29 cellular contexts compared by ENCODE assay signal in the genomic region with DNA sequence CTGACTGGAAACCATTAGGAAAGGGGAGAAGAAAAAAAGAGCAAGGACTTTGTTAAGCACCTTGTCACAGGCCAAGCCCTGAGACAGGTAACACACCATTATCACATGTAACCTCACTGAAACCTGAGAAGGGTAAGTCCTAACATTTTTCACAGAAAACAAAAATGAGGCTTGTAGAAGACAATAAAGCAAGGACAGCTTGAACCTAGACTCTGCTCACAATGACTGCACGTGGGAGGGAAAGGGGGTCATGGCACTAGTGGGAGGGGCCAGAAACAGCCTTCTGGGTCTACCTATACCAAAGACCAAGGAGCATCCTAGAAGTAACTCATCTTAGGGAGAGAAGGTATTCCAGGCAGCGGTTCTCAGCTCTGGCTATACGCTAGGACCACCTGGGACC. TPM values are rescaled to one million over a fixed set of nuclear protein-coding genes. Genes with fewer than 3 reads are reported as not detected.
"Had no signal": no experiment of that assay in that cellular context is flagged by ENCODE, and none has a peak within 500 bp of the region (broad histone marks: within the 10 kb centered on the region; RNA-seq: fewer than 3 reads in every experiment).

No MANE protein-coding gene starts in this region.

- FAIRE-seq: keratinocyte, pancreas, small intestine, TTC549 had no signal

- H3K36me3 ChIP-seq: thyroid gland had no signal

- ATAC-seq: activated CD4-positive, CD25-positive, alpha-beta regulatory T cell treated with anti-CD3 and anti-CD28 coated beads, Interleukin-2, amount 50 U/mL, for 24 hours; esophagus mucosa; left colon; pancreas; psoas muscle; stimulated activated effector memory CD8-positive, alpha-beta T cell treated with anti-CD3 and anti-CD28 coated beads, Interleukin-12 subunit alpha, Interleukin-12 subunit beta, amount 100 ng/mL, for 72 hours had no signal

- DNase-seq: activated CD4-positive, alpha-beta T cell treated with anti-CD3 and anti-CD28 coated beads for 48 hours; activated CD4-positive, alpha-beta T cell treated with anti-CD3 and anti-CD28 coated beads, Interleukin-2, amount 50 U/mL, for 48 hours; activated gamma-delta T cell; activated naive CD4-positive, alpha-beta T cell treated with anti-CD3 and anti-CD28 coated beads, Interleukin-2, amount 10 ng/mL, durations not matched to agents 7 days and 5 days; activated naive CD8-positive, alpha-beta T cell treated with anti-CD3 and anti-CD28 coated beads, Interleukin-2, amount 10 ng/mL, durations not matched to agents 7 days and 5 days; amniotic stem cell; caudate nucleus; foreskin fibroblast; hippocampal formation; left colon; mammary epithelial cell; naive B cell; nucleus accumbens; pancreas; psoas muscle; sigmoid colon; small intestine; stimulated activated CD4-positive, alpha-beta T cell treated with anti-CD3 and anti-CD28 coated beads, Interleukin-4, amount 100 ng/mL, for 24 hours; thyroid gland; upper lobe of left lung had no signal

- H3K36me3 Mint-ChIP-seq: activated naive CD8-positive, alpha-beta T cell treated with anti-CD3 and anti-CD28 coated beads, Interleukin-2, amount 10 ng/mL, durations not matched to agents 7 days and 5 days; naive B cell; stimulated activated effector memory CD8-positive, alpha-beta T cell treated with anti-CD3 and anti-CD28 coated beads, Interleukin-12 subunit alpha, Interleukin-12 subunit beta, amount 100 ng/mL, for 72 hours had no signal

- H3K4me3 ChIP-seq: pancreas, psoas muscle, sigmoid colon, thyroid gland, upper lobe of left lung, vagina had no signal

- H3K4me3 Mint-ChIP-seq: activated naive CD4-positive, alpha-beta T cell treated with anti-CD3 and anti-CD28 coated beads, Interleukin-2, amount 10 ng/mL, durations not matched to agents 7 days and 5 days; activated naive CD8-positive, alpha-beta T cell treated with anti-CD3 and anti-CD28 coated beads, Interleukin-2, amount 10 ng/mL, durations not matched to agents 7 days and 5 days; mesothelial cell of epicardium; stimulated activated effector memory CD8-positive, alpha-beta T cell treated with anti-CD3 and anti-CD28 coated beads, Interleukin-12 subunit alpha, Interleukin-12 subunit beta, amount 100 ng/mL, for 72 hours; stimulated activated naive CD8-positive, alpha-beta T cell treated with anti-CD3 and anti-CD28 coated beads, Interleukin-15, Interleukin-2, amounts not matched to agents 100 ng/mL and 50 ng/mL, for 24 hours had no signal

- H3K4me1 ChIP-seq: pancreas, psoas muscle, vagina had no signal

- H3K9me3 Mint-ChIP-seq: activated naive CD4-positive, alpha-beta T cell treated with anti-CD3 and anti-CD28 coated beads, Interleukin-2, amount 10 ng/mL, durations not matched to agents 7 days and 5 days; activated naive CD8-positive, alpha-beta T cell treated with anti-CD3 and anti-CD28 coated beads, Interleukin-2, amount 10 ng/mL, durations not matched to agents 7 days and 5 days; mesothelial cell of epicardium; naive B cell; stimulated activated effector memory CD8-positive, alpha-beta T cell treated with anti-CD3 and anti-CD28 coated beads, Interleukin-12 subunit alpha, Interleukin-12 subunit beta, amount 100 ng/mL, for 72 hours; stimulated activated naive CD8-positive, alpha-beta T cell treated with anti-CD3 and anti-CD28 coated beads, Interleukin-15, Interleukin-2, amounts not matched to agents 100 ng/mL and 50 ng/mL, for 24 hours had no signal

- H3K9me3 ChIP-seq: pancreas, psoas muscle, sigmoid colon, thyroid gland, upper lobe of left lung, vagina had no signal

- H3K27ac ChIP-seq: pancreas, psoas muscle, sigmoid colon, upper lobe of left lung, vagina, VCaP had no signal

- H3K27me3 ChIP-seq: pancreas, sigmoid colon, thyroid gland, upper lobe of left lung, vagina had no signal

- H3K27me3 Mint-ChIP-seq: activated naive CD4-positive, alpha-beta T cell treated with anti-CD3 and anti-CD28 coated beads, Interleukin-2, amount 10 ng/mL, durations not matched to agents 7 days and 5 days; activated naive CD8-positive, alpha-beta T cell treated with anti-CD3 and anti-CD28 coated beads, Interleukin-2, amount 10 ng/mL, durations not matched to agents 7 days and 5 days; naive B cell; stimulated activated naive CD8-positive, alpha-beta T cell treated with anti-CD3 and anti-CD28 coated beads, Interleukin-15, Interleukin-2, amounts not matched to agents 100 ng/mL and 50 ng/mL, for 24 hours had no signal

- H3K27ac Mint-ChIP-seq: activated naive CD4-positive, alpha-beta T cell treated with anti-CD3 and anti-CD28 coated beads, Interleukin-2, amount 10 ng/mL, durations not matched to agents 7 days and 5 days; activated naive CD8-positive, alpha-beta T cell treated with anti-CD3 and anti-CD28 coated beads, Interleukin-2, amount 10 ng/mL, durations not matched to agents 7 days and 5 days; mesothelial cell of epicardium; stimulated activated naive CD8-positive, alpha-beta T cell treated with anti-CD3 and anti-CD28 coated beads, Interleukin-15, Interleukin-2, amounts not matched to agents 100 ng/mL and 50 ng/mL, for 24 hours had no signal

RNA-seq across cellular contexts. Expression of a gene that starts 23.8 kb away (rescaled TPM):
- total RNA-seq: vagina had no signal

RNA-seq across cellular contexts. Expression of a gene that starts 36.9 kb away (rescaled TPM):
- total RNA-seq: esophagus mucosa, left colon, mammary epithelial cell, psoas muscle, vagina had no signal
- polyA plus RNA-seq: keratinocyte, sigmoid colon had no signal
